In the genomic region with DNA sequence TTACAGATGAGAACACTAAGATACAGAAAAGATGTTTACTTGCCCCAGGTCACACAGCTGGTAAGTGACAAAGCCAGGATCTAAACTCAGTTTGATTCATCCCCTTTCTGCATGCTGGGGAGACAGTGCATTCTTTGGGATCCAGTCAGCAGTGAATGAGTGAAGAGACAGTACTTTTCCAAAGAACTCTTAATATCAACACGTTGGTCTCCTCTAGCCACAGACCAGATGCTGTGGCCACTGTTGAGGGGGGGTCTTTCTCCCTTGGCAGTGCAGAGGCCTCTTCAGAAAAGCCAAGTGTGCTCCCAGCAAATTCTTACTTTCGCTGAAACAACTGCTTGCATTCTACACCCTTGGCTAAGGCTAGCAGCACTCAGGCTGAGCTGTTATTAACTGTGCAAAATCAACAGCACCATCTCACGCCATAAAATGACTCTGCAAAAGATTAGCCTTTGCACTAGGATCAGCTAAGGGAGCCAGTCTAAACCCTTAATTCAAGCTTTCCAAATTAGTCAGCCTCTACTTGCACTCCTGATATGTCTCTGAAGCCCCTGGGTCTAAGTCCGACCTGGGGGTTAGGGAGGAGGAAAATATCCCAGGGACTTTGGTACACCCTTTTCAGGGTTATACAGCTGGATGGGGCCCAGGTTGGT, we compare ENCODE assay signal across 17 cellular contexts. TPM values are rescaled to one million over a fixed set of nuclear protein-coding genes. Genes with fewer than 3 reads are reported as not detected.
DNase-seq lines count a peak whose midpoint lies in the region; ATAC-seq, FAIRE-seq and TF ChIP-seq lines count a peak whose summit lies in the region.
"Had no signal": no experiment of that assay in that cellular context is flagged by ENCODE, and none has a peak within 500 bp of the region (broad histone marks: within the 10 kb centered on the region; RNA-seq: fewer than 3 reads in every experiment).

No MANE protein-coding gene starts in this region.

- peak overlapping the region; percentile 59 for H3K4me2 ChIP-seq in astrocyte (ENCODE audit: low read length)

- no peak for TF ChIP-seq CTCF in MCF 10A (IDR thresholded peaks at IDR 0.05; ENCODE audit: unreplicated experiment)
- TF ChIP-seq CTCF in breast epithelium (IDR thresholded peaks at IDR 0.05): no peak
- TF ChIP-seq CTCF in astrocyte (IDR thresholded peaks at IDR 0.05; ENCODE audit: insufficient read depth, low read depth, low read length): no peak

- H4K20me1 ChIP-seq in astrocyte (ENCODE audit: insufficient read depth, low read length): no peaks in the 10 kb centered on the region

- no peak for FAIRE-seq in astrocyte (lab: Jason Lieb, UNC)

- H3K9ac ChIP-seq in astrocyte (ENCODE audit: low read length): peak overlapping the region; percentile 20

- no peaks in the 10 kb centered on the region for H3K27me3 Mint-ChIP-seq in MCF 10A (ENCODE audit: insufficient read depth, unreplicated experiment)
- H3K27me3 Mint-ChIP-seq in astrocyte (ENCODE audit: low read depth, unreplicated experiment): peaks cover 24% of the 10 kb centered on the region

- no TSS peak for BruUV-seq in MCF 10A (replicated peaks; lab: Mats Ljungman, UMichigan)

- H3K36me3 ChIP-seq in breast epithelium (no peaks in the 10 kb centered on the region), astrocyte (ENCODE audit: insufficient read depth, low read length) (no peaks in the 10 kb centered on the region), aorta (ENCODE audit: control insufficient read depth in 1 of 2, insufficient read depth in 2 of 2, low read length in 1 of 2) (no peaks in the 10 kb centered on the region)

- TF ChIP-seq POLR2A in breast epithelium (IDR thresholded peaks at IDR 0.05): no peak

- no peak overlapping the region for H2AFZ ChIP-seq in astrocyte (ENCODE audit: low read depth, low read length)

- WGBS in aorta, 2 donors: 46 to 55% methylated on average over 4 of the region's 4 CpGs

- H3K9me3 ChIP-seq in breast epithelium (no peaks in the 10 kb centered on the region), astrocyte (ENCODE audit: insufficient read depth, low read depth, low read length) (no peaks in the 10 kb centered on the region), aorta (ENCODE audit: control insufficient read depth, low read length) (peaks cover 6% of the 10 kb centered on the region)

- H3K9me3 Mint-ChIP-seq in MCF 10A (ENCODE audit: unreplicated experiment) (peaks cover 7% of the 10 kb centered on the region), astrocyte (ENCODE audit: unreplicated experiment) (peaks cover 2% of the 10 kb centered on the region)
- H3K9me3 Mint-ChIP-seq: activated naive CD4-positive, alpha-beta T cell treated with anti-CD3 and anti-CD28 coated beads, Interleukin-2, amount 50 U/mL, for 24 hours; effector memory CD8-positive, alpha-beta T cell had no signal

- CTCF ChIA-PET in MCF 10A (lab: Yijun Ruan, JAX): interaction anchor here (0.6 to 1.8 kb wide), 7 partner anchors 14 to 336 kb away, joined by 3 to 5 read pairs (median 3); no protein-coding TSS in a partner anchor

- no peak overlapping the region for H3K27ac ChIP-seq in breast epithelium
- peak overlapping the region; percentile 49 for H3K27ac ChIP-seq in astrocyte (ENCODE audit: low read depth, low read length)
- no peak overlapping the region for H3K27ac ChIP-seq in aorta (ENCODE audit: low read depth in 1 of 2, low read length in 2 of 2)

- H3K4me1 Mint-ChIP-seq in MCF 10A (ENCODE audit: insufficient read depth, unreplicated experiment) (peaks cover 19% of the 10 kb centered on the region), astrocyte (ENCODE audit: low read depth, unreplicated experiment) (peaks cover 21% of the 10 kb centered on the region)

- H3K36me3 Mint-ChIP-seq in MCF 10A (ENCODE audit: insufficient read depth, unreplicated experiment) (no peaks in the 10 kb centered on the region), astrocyte (ENCODE audit: low read depth, unreplicated experiment) (no peaks in the 10 kb centered on the region)
- H3K36me3 Mint-ChIP-seq: activated naive CD4-positive, alpha-beta T cell treated with anti-CD3 and anti-CD28 coated beads, Interleukin-2, amount 50 U/mL, for 24 hours had no signal

- ATAC-seq in aorta (ENCODE audit: low FRiP score) (no peak), GM21423 (IDR thresholded peaks at IDR 0.05; ENCODE audit: unreplicated experiment) (no peak)
- ATAC-seq: effector memory CD8-positive, alpha-beta T cell had no signal

- no peaks in the 10 kb centered on the region for H3K79me2 ChIP-seq in astrocyte (ENCODE audit: insufficient read depth, low read length)

- no peaks in the 10 kb centered on the region for H3K4me1 ChIP-seq in breast epithelium
- H3K4me1 ChIP-seq in astrocyte (ENCODE audit: insufficient read depth, low read length): peaks cover 24% of the 10 kb centered on the region
- H3K4me1 ChIP-seq in aorta (ENCODE audit: control insufficient read depth in 1 of 2, insufficient read depth in 2 of 2, low read length in 2 of 2): no peaks in the 10 kb centered on the region

- intact Hi-C loops in MCF 10A (cut with micrococcal nuclease): no loop called here
- intact Hi-C loops in breast epithelium (cut with DNase I; ENCODE audit: low total_unique reads): no loop called here
- intact Hi-C loops in aorta (cut with DNase I): no loop called here

- H3K27ac Mint-ChIP-seq in MCF 10A (ENCODE audit: low read depth, unreplicated experiment) (no peak overlapping the region), astrocyte (ENCODE audit: unreplicated experiment) (no peak overlapping the region)
- H3K27ac Mint-ChIP-seq: activated naive CD4-positive, alpha-beta T cell treated with anti-CD3 and anti-CD28 coated beads, Interleukin-2, amount 50 U/mL, for 24 hours; effector memory CD8-positive, alpha-beta T cell; naive B cell had no signal

- POLR2A ChIA-PET in MCF 10A (lab: Yijun Ruan, JAX): interaction anchor here (0.6 to 1.5 kb wide), 6 partner anchors 11 to 1078 kb away, joined by 3 to 6 read pairs (median 4); no protein-coding TSS in a partner anchor

- H3K4me3 Mint-ChIP-seq in MCF 10A (ENCODE audit: unreplicated experiment) (no peak overlapping the region), astrocyte (ENCODE audit: unreplicated experiment) (no peak overlapping the region)
- H3K4me3 Mint-ChIP-seq: activated naive CD4-positive, alpha-beta T cell treated with anti-CD3 and anti-CD28 coated beads, Interleukin-2, amount 50 U/mL, for 24 hours; effector memory CD8-positive, alpha-beta T cell; naive B cell had no signal

- H3K4me3 ChIP-seq in breast epithelium: no peak overlapping the region
- H3K4me3 ChIP-seq in astrocyte (ENCODE audit: insufficient read depth, low read depth, low read length): no peak overlapping the region
- no peak overlapping the region for H3K4me3 ChIP-seq in aorta (ENCODE audit: low read length in 2 of 2)
- H3K4me3 ChIP-seq: skin epidermis had no signal

- H3K27me3 ChIP-seq in breast epithelium (no peaks in the 10 kb centered on the region), astrocyte (ENCODE audit: insufficient read depth, low read length) (peaks cover 5% of the 10 kb centered on the region), aorta (ENCODE audit: control insufficient read depth in 1 of 2, insufficient read depth in 2 of 2, low read length in 1 of 2) (no peaks in the 10 kb centered on the region)

- DNase-seq in MCF 10A (ENCODE audit: unreplicated experiment) (peak; percentile 41), breast epithelium (ENCODE audit: low spot score in 2 of 2) (no peak), astrocyte (ENCODE audit: low read depth) (peak; percentile 97), iris pigment epithelial cell (ENCODE audit: low read depth) (peak; percentile 94), NCI-H526 treated with DMSO at 0.1 percent for 48 hours (lab: John Stamatoyannopoulos, UW) (no peak), aorta (no peak), NCI-H446 (lab: John Stamatoyannopoulos, UW) (no peak)
- DNase-seq: 8988T; activated CD4-positive, alpha-beta T cell treated with anti-CD3 and anti-CD28 coated beads for 48 hours; effector memory CD8-positive, alpha-beta T cell; GDM1; naive B cell; NCI-H510A treated with DMSO at 0.1 percent for 48 hours; stimulated activated CD8-positive, alpha-beta memory T cell treated with anti-CD3 and anti-CD28 coated beads, Interleukin-4, amount 100 ng/mL, for 48 hours had no signal

RNA-seq across cellular contexts. Expression of gene TMEM171, which starts 4.8 kb away (rescaled TPM):
- 0.42 and 0.75 TPM in 2 replicates for total RNA-seq in MCF 10A (2022)
- under 1 TPM in 1 of 3 donors, not detected in 2; 0.64 TPM for total RNA-seq in breast epithelium
- 0.38 and 0.45 TPM in 2 replicates for total RNA-seq in astrocyte
- total RNA-seq in aorta: not detected
- under 1 TPM in 1 of 2 donors, not detected in 1; 0.13 TPM for polyA plus RNA-seq in aorta

RNA-seq across cellular contexts. Expression of gene TMEM174, which starts 57.5 kb away (rescaled TPM):
- not detected in 2 replicates for total RNA-seq in MCF 10A (2022)
- not detected for total RNA-seq in breast epithelium
- not detected in 2 replicates for total RNA-seq in astrocyte
- total RNA-seq in aorta: not detected
- not detected for polyA plus RNA-seq in aorta

Comparison
In these comparisons a context has a peak if more than half of its experiments do, and no peak if none do; other contexts are left out.
1. DNase-seq: peak in MCF 10A (single experiment), astrocyte (single experiment) and iris pigment epithelial cell (single experiment); none in breast epithelium (0 of 2), NCI-H526 treated with DMSO at 0.1 percent for 48 hours (single experiment), aorta (0 of 2) and NCI-H446 (0 of 2).